ENCODE assay signal across 27 cellular contexts in genomic region chr10:127974911-127975310, GRCh38.
"Had no signal": no experiment of that assay in that cellular context is flagged by ENCODE, and none has a peak within 500 bp of the region (broad histone marks: within the 10 kb centered on the region; RNA-seq: fewer than 3 reads in every experiment).

No MANE protein-coding gene starts in this region.

- H3K4me3 ChIP-seq: ascending aorta, esophagus squamous epithelium, gastroesophageal sphincter had no signal

- DNase-seq: activated B cell treated with CpG ODN at 0.5 μM for 24 hours; activated CD4-positive, alpha-beta T cell treated with anti-CD3 and anti-CD28 coated beads for 48 hours; activated CD4-positive, alpha-beta T cell treated with anti-CD3 and anti-CD28 coated beads, Interleukin-2, amount 50 U/mL, for 1 hour; activated CD4-positive, alpha-beta T cell treated with anti-CD3 and anti-CD28 coated beads, Interleukin-2, amount 50 U/mL, for 48 hours; activated CD8-positive, alpha-beta memory T cell treated with anti-CD3 and anti-CD28 coated beads, Interleukin-2, amount 10 ng/mL, durations not matched to agents 7 days and 5 days; activated CD8-positive, alpha-beta memory T cell treated with anti-CD3 and anti-CD28 coated beads, Interleukin-2, amount 50 U/mL, for 4 hours; activated CD8-positive, alpha-beta T cell treated with anti-CD3 and anti-CD28 coated beads for 36 hours; activated gamma-delta T cell; activated naive CD4-positive, alpha-beta T cell; activated naive CD4-positive, alpha-beta T cell treated with anti-CD3 and anti-CD28 coated beads, Interleukin-2, amount 10 ng/mL, durations not matched to agents 7 days and 5 days; activated naive CD8-positive, alpha-beta T cell treated with anti-CD3 and anti-CD28 coated beads, Interleukin-2, amount 10 ng/mL, durations not matched to agents 7 days and 5 days; activated T-cell treated with anti-CD3 and anti-CD28 coated beads for 4 hours; activated T-cell treated with anti-CD3 and anti-CD28 coated beads, Interleukin-2, amount 50 U/mL, for 24 hours; activated T-cell treated with anti-CD3 and anti-CD28 coated beads, Interleukin-2, amount 50 U/mL, for 72 hours; brain microvascular endothelial cell; effector CD8-positive, alpha-beta T cell; esophagus squamous epithelium; foreskin melanocyte; T-helper 1 cell; T-helper 17 cell; T1000; WERI-Rb-1 had no signal

- H3K27me3 ChIP-seq: ascending aorta, brain microvascular endothelial cell, esophagus squamous epithelium had no signal

- H3K36me3 ChIP-seq: ascending aorta, brain microvascular endothelial cell, esophagus squamous epithelium, gastroesophageal sphincter, WERI-Rb-1 had no signal

- H3K27ac ChIP-seq: ascending aorta, brain microvascular endothelial cell, epithelial cell of prostate, esophagus squamous epithelium, gastroesophageal sphincter, WERI-Rb-1 had no signal

- ATAC-seq: activated CD4-positive, CD25-positive, alpha-beta regulatory T cell treated with anti-CD3 and anti-CD28 coated beads, Interleukin-2, amount 50 U/mL, for 24 hours; activated CD8-positive, alpha-beta memory T cell treated with anti-CD3 and anti-CD28 coated beads, Interleukin-2, amount 10 ng/mL, durations not matched to agents 7 days and 5 days; activated CD8-positive, alpha-beta T cell treated with anti-CD3 and anti-CD28 coated beads for 36 hours; activated naive CD4-positive, alpha-beta T cell treated with anti-CD3 and anti-CD28 coated beads, Interleukin-2, amount 50 U/mL, for 72 hours; activated T-cell treated with anti-CD3 and anti-CD28 coated beads, Interleukin-2, amount 50 U/mL, for 72 hours; gastroesophageal sphincter; T-helper 17 cell had no signal

- H3K9me3 ChIP-seq: ascending aorta had no signal
